ENCODE assay signal across 18 cellular contexts in genomic region chr11:45159781-45160365, GRCh38. TPM values are rescaled to one million over a fixed set of nuclear protein-coding genes. Genes with fewer than 3 reads are reported as not detected.
DNase-seq lines count a peak whose midpoint lies in the region; ATAC-seq and TF ChIP-seq lines count a peak whose summit lies in the region.
"Had no signal": no experiment of that assay in that cellular context is flagged by ENCODE, and none has a peak within 500 bp of the region (broad histone marks: within the 10 kb centered on the region; RNA-seq: fewer than 3 reads in every experiment).

No MANE protein-coding gene starts in this region.

- H3K27me3 ChIP-seq in BLaER1 treated with 17β-estradiol and CSF1 and Interleukin-3, amounts not matched to agents 10 nM and 100 nM, result no peaks in the 10 kb centered on the region
- H3K27me3 ChIP-seq in ascending aorta, result no peaks in the 10 kb centered on the region
- no peaks in the 10 kb centered on the region for H3K27me3 ChIP-seq in thoracic aorta (replicated peaks; ENCODE audit: insufficient read depth)
- H3K27me3 ChIP-seq in H7 (ENCODE audit: control insufficient read depth, insufficient read depth, low read length), result no peaks in the 10 kb centered on the region

- peaks cover 40 to 98% (median 87%) of the 10 kb centered on the region in 10 experiments for H3K4me1 ChIP-seq in BLaER1 treated with 17β-estradiol and CSF1 and Interleukin-3, amounts not matched to agents 10 nM and 100 nM
- H3K4me1 ChIP-seq in ascending aorta, result peaks cover 33 to 74% of the 10 kb centered on the region in 2 donors
- H3K4me1 ChIP-seq in thoracic aorta (ENCODE audit: control insufficient read depth in 1 of 2, low read depth in 2 of 2), result peaks cover 51 to 89% of the 10 kb centered on the region in 2 donors

- no peak overlapping the region for H3K4me3 ChIP-seq in BLaER1 treated with 17β-estradiol and CSF1 and Interleukin-3, amounts not matched to agents 10 nM and 100 nM
- H3K4me3 ChIP-seq in ascending aorta (no peak overlapping the region), thoracic aorta (no peak overlapping the region), H7 (ENCODE audit: insufficient read depth, low read depth, low read length) (no peak overlapping the region)

- no peaks in the 10 kb centered on the region for H3K36me3 ChIP-seq in BLaER1 treated with 17β-estradiol and CSF1 and Interleukin-3, amounts not matched to agents 10 nM and 100 nM
- no peaks in the 10 kb centered on the region for H3K36me3 ChIP-seq in ascending aorta
- no peaks in the 10 kb centered on the region for H3K36me3 ChIP-seq in thoracic aorta
- H3K36me3 ChIP-seq in H7 (replicated peaks; ENCODE audit: control insufficient read depth, insufficient read depth, low read length), result no peaks in the 10 kb centered on the region

- H3K27ac ChIP-seq in BLaER1 treated with 17β-estradiol and CSF1 and Interleukin-3, amounts not matched to agents 10 nM and 100 nM, result peak overlapping the region in 3 of 11 experiments; percentile 16 to 57 (median 50); a peak in 1 of 22 replicates
- H3K27ac ChIP-seq in ascending aorta (peak overlapping the region; percentile 82 to 87), thoracic aorta (peak overlapping the region; percentile 74 to 76)

- ATAC-seq in thoracic aorta (ENCODE audit: insufficient number of reproducible peaks, low FRiP score, low read depth) (no peak), WTC11 (no peak), GM21381 (IDR thresholded peaks at IDR 0.05; ENCODE audit: unreplicated experiment) (no peak)
- ATAC-seq: PC-3 had no signal

- H3K27ac Mint-ChIP-seq in mesothelial cell of epicardium, result peak overlapping the region; percentile 83
- no peak overlapping the region for H3K27ac Mint-ChIP-seq in WTC11

- peak overlapping the region in 9 of 11 experiments; percentile 9 to 90 (median 83); a peak in 18 of 22 replicates for H3K4me2 ChIP-seq in BLaER1 treated with 17β-estradiol and CSF1 and Interleukin-3, amounts not matched to agents 10 nM and 100 nM

- H3K4me1 Mint-ChIP-seq in mesothelial cell of epicardium, result peaks cover 61% of the 10 kb centered on the region
- 0 out of 2 replicates have a peak, but pooled peaks cover 2% of the 10 kb centered on the region for H3K4me1 Mint-ChIP-seq in WTC11

- peak overlapping the region in 3 of 11 experiments; percentile 4 to 57 (median 38); a peak in 1 of 22 replicates for H3K9ac ChIP-seq in BLaER1 treated with 17β-estradiol and CSF1 and Interleukin-3, amounts not matched to agents 10 nM and 100 nM

- H3K9me3 ChIP-seq in BLaER1 treated with 17β-estradiol and CSF1 and Interleukin-3, amounts not matched to agents 10 nM and 100 nM (replicated peaks in 1 of 11), result no peaks in the 10 kb centered on the region
- H3K9me3 ChIP-seq in ascending aorta, result no peaks in the 10 kb centered on the region
- no peaks in the 10 kb centered on the region for H3K9me3 ChIP-seq in thoracic aorta

- H4K20me1 ChIP-seq in BLaER1 treated with 17β-estradiol and CSF1 and Interleukin-3, amounts not matched to agents 10 nM and 100 nM, result peaks cover 0 to 100% (median 92%) of the 10 kb centered on the region in 11 experiments; a peak in 20 of 22 replicates

- CTCF ChIA-PET in WTC11 (lab: Charles Lee), result interaction anchor here (0.6 kb wide), 1 partner anchor 131 kb away, joined by 3 read pairs; no protein-coding TSS in a partner anchor

- H3K36me3 Mint-ChIP-seq in mesothelial cell of epicardium (no peaks in the 10 kb centered on the region), WTC11 (no peaks in the 10 kb centered on the region)

- H3K9me3 Mint-ChIP-seq in mesothelial cell of epicardium, result no peaks in the 10 kb centered on the region
- no peaks in the 10 kb centered on the region for H3K9me3 Mint-ChIP-seq in WTC11
- H3K9me3 Mint-ChIP-seq: CD4-positive, CD25-positive, alpha-beta regulatory T cell had no signal

- H3K4me3 Mint-ChIP-seq in mesothelial cell of epicardium (peak overlapping the region; percentile 16), WTC11 (no peak overlapping the region)
- H3K4me3 Mint-ChIP-seq: CD4-positive, CD25-positive, alpha-beta regulatory T cell had no signal

- H3K27me3 Mint-ChIP-seq in mesothelial cell of epicardium (ENCODE audit: low read depth) (no peaks in the 10 kb centered on the region), WTC11 (ENCODE audit: low read depth) (no peaks in the 10 kb centered on the region)
- H3K27me3 Mint-ChIP-seq: CD4-positive, CD25-positive, alpha-beta regulatory T cell had no signal

- peak in 1 of 2 donors; percentile 54 for DNase-seq in ascending aorta (ENCODE audit: low spot score in 2 of 2)
- DNase-seq in mesothelial cell of epicardium (ENCODE audit: low spot score in 2 of 2, unreplicated experiment in 2 of 2), result no peak
- no peak for DNase-seq in thoracic aorta (ENCODE audit: low spot score)
- no peak for DNase-seq in WTC11 (ENCODE audit: low spot score)
- DNase-seq in H7, result no peak
- DNase-seq: ACHN; AML-193; CD4-positive, CD25-positive, alpha-beta regulatory T cell; EL; KBM-7; NCI-H1417 treated with DMSO at 0.1 percent for 48 hours; NCI-H2029; NCI-H2171; NCI-H446 treated with DMSO at 0.1 percent for 48 hours; NCI-H748 treated with DMSO at 0.1 percent for 48 hours; PC-3 had no signal

- intact Hi-C loops in ascending aorta (cut with DNase I), result no loop called here

- no peak for TF ChIP-seq CTCF in ascending aorta (IDR thresholded peaks at IDR 0.05)
- no peak for TF ChIP-seq CTCF in mesothelial cell of epicardium (IDR thresholded peaks at IDR 0.05; ENCODE audit: unreplicated experiment)
- no peak for TF ChIP-seq CTCF in thoracic aorta (IDR thresholded peaks at IDR 0.05)
- TF ChIP-seq CTCF in WTC11 (IDR thresholded peaks at IDR 0.05), result no peak

- POLR2A ChIA-PET in WTC11 (lab: Charles Lee), result no interaction called here

TF ChIP-seq in WTC11, 78 proteins besides CTCF, POLR2A, EP300 and RAD21:
- TF ChIP-seq E2F5 (CRISPR knock-in tag; IDR thresholded peaks at IDR 0.05) (no peak), NR3C1 (CRISPR knock-in tag; conservative IDR thresholded peaks at IDR 0.05; ENCODE audit: low read depth) (no peak), E2F4 (CRISPR knock-in tag; IDR thresholded peaks at IDR 0.05; ENCODE audit: borderline replicate concordance, low read depth) (no peak), NFYB (CRISPR knock-in tag; conservative IDR thresholded peaks at IDR 0.05; ENCODE audit: low read depth) (no peak), ATF3 (CRISPR knock-in tag; conservative IDR thresholded peaks at IDR 0.05) (no peak), ZNF121 (CRISPR knock-in tag; IDR thresholded peaks at IDR 0.05) (no peak), ZNF232 (CRISPR knock-in tag; IDR thresholded peaks at IDR 0.05) (no peak), ZNF219 (CRISPR knock-in tag; IDR thresholded peaks at IDR 0.05; ENCODE audit: borderline replicate concordance) (no peak), GRHL2 (CRISPR knock-in tag; IDR thresholded peaks at IDR 0.05; ENCODE audit: insufficient replicate concordance, severe bottlenecking) (no peak), ELF4 (CRISPR knock-in tag; IDR thresholded peaks at IDR 0.05; ENCODE audit: low read depth) (no peak), MAX (CRISPR knock-in tag; IDR thresholded peaks at IDR 0.05) (no peak), ZNF138 (CRISPR knock-in tag; conservative IDR thresholded peaks at IDR 0.05) (no peak), RELA (CRISPR knock-in tag; IDR thresholded peaks at IDR 0.05; ENCODE audit: borderline replicate concordance) (no peak)

RNA-seq across cellular contexts. Expression of gene PRDM11, which starts 13.4 kb away (rescaled TPM):
- total RNA-seq in ascending aorta (36.5 TPM), mesothelial cell of epicardium (56.9 to 60.9 TPM (median 60.2 TPM) in 3 replicates), thoracic aorta (10 to 100 TPM; 23.8 to 30.5 TPM), WTC11 (2021) (8.3 to 12.4 TPM (median 11.2 TPM) in 3 replicates)
- 2.0 and 2.6 TPM in 2 replicates for total RNA-seq in H7 (2014; rRNA removed; shearing (Covaris generic))
